ENCODE assay signal across 8 cellular contexts in the genomic region with DNA sequence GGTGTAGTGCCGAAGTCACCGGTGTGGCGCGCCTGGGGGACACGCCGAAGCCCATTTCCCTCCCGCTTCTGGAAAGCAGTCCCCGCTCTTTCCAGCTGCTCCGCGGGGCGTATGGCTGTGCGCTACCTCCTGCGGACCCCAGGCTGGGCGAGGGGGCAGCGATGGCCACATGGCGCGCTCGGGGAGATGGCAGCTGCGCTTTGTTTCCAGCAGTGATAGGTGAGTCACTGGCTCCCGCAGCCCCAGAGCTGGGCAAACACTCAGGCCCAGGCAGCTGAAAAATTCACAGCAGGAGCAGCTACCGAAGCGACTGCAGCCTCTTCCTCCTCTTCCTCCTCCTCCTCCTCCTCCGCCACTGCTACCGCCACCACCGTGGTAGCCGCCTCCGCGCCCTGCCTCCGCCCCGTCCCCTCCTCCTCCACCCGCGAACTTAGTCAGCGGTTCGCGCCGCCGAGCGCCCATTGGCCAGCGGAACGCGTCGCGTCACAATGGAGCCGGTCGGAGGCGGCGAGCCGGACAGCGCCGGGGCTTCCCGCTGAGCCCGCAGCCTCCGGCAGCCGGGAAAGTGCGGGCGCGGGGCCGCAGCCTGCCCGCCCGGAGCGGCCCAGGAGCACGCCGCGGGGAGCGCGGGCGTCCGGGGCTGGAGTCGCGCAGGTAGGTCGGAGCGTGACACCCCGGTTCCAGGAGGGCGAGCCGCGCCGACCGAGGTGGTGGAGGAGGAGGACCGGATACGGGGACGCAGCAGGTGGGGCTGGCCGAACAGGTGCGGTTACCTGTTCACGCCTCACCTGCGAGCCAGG. TPM values are rescaled to one million over a fixed set of nuclear protein-coding genes. Genes with fewer than 3 reads are reported as not detected.
A peak's percentile ranks its signal among the peaks of the same experiment; 100 is the strongest.
DNase-seq lines count a peak whose midpoint lies in the region; ATAC-seq, FAIRE-seq and TF ChIP-seq lines count a peak whose summit lies in the region.

A gene (plus strand): TSS at position 461 of the 800 bp plus-strand sequence. CDS start 57,822 bp downstream, outside the sequence.

- no peaks in the 10 kb centered on the region for H4K20me1 ChIP-seq in smooth muscle cell (ENCODE audit: low read depth)

- 1% methylated on average over 53 of the region's 85 CpGs for WGBS in smooth muscle cell (ENCODE audit: low lambda C conversion rate)

- peak within 1 kb of the TSS; percentile 81 for H3K4me3 ChIP-seq in bronchial epithelial cell (ENCODE audit: low read depth, low read length)
- H3K4me3 ChIP-seq in smooth muscle cell, result peak within 1 kb of the TSS; percentile 93

- H3K4me1 Mint-ChIP-seq in WTC11, result peaks cover 25% of the 10 kb centered on the region

- peaks cover 6% of the 10 kb centered on the region for H3K9me3 Mint-ChIP-seq in WTC11

- no peak for TF ChIP-seq CTCF in WTC11 (IDR thresholded peaks at IDR 0.05)
- no peak for TF ChIP-seq CTCF in bronchial epithelial cell (IDR thresholded peaks at IDR 0.05; ENCODE audit: insufficient read depth, low read length, severe bottlenecking)
- no peak for TF ChIP-seq CTCF in smooth muscle cell (IDR thresholded peaks at IDR 0.05; ENCODE audit: borderline replicate concordance, insufficient read depth, poor library complexity, severe bottlenecking)

- POLR2A ChIA-PET in WTC11 (lab: Charles Lee), result interaction anchor here (1.0 kb wide), 1 partner anchor 42 kb away, joined by 4 read pairs; no protein-coding TSS in a partner anchor

- no peaks in the 10 kb centered on the region for H3K27me3 Mint-ChIP-seq in WTC11 (ENCODE audit: low read depth)

- H3K27ac ChIP-seq in smooth muscle cell (ENCODE audit: low read depth), result peak within 1 kb of the TSS; percentile 37

- H3K36me3 Mint-ChIP-seq in WTC11, result peaks cover 5% of the 10 kb centered on the region; the same call in 1 of the 2 replicates

- peak within 1 kb of the TSS; percentile 79 for H2AFZ ChIP-seq in smooth muscle cell (ENCODE audit: low read depth)

- peak within 1 kb of the TSS; percentile 87; the same call in 1 of the 2 replicates for H3K4me3 Mint-ChIP-seq in WTC11

- H3K27me3 ChIP-seq in bronchial epithelial cell (ENCODE audit: control insufficient read depth, insufficient read depth, low read length) (no peaks in the 10 kb centered on the region), smooth muscle cell (ENCODE audit: low read depth) (no peaks in the 10 kb centered on the region)

- CTCF ChIA-PET in WTC11 (lab: Charles Lee), result interaction anchor here (1.0 kb wide), 1 partner anchor 17 kb away, joined by 3 read pairs; no protein-coding TSS in a partner anchor

- H3K79me2 ChIP-seq in smooth muscle cell (ENCODE audit: low read depth), result no peaks in the 10 kb centered on the region

- peak within 1 kb of the TSS; percentile 97 for H3K27ac Mint-ChIP-seq in WTC11

- H3K36me3 ChIP-seq in bronchial epithelial cell (ENCODE audit: control insufficient read depth, insufficient read depth, low read length) (no peaks in the 10 kb centered on the region), smooth muscle cell (ENCODE audit: low read depth) (no peaks in the 10 kb centered on the region)

- H3K9ac ChIP-seq in smooth muscle cell (ENCODE audit: low read depth), result peak within 1 kb of the TSS; percentile 40

- H3F3A ChIP-seq in smooth muscle cell (ENCODE audit: low read depth), result peaks cover 5% of the 10 kb centered on the region

- no peaks in the 10 kb centered on the region for H3K9me3 ChIP-seq in smooth muscle cell (replicated peaks; ENCODE audit: low read depth)

- FAIRE-seq in bronchial epithelial cell (lab: Jason Lieb, UNC), result no peak

- ATAC-seq in GM18517 (IDR thresholded peaks at IDR 0.05; ENCODE audit: unreplicated experiment), result peak; percentile 69
- peak; percentile 86 for ATAC-seq in HG03039 (IDR thresholded peaks at IDR 0.05; ENCODE audit: unreplicated experiment)
- peak; percentile 85 for ATAC-seq in WTC11

- DNase-seq in 8988T (peak; percentile 68), NCI-H2171 (lab: John Stamatoyannopoulos, UW) (peak; percentile 76), WTC11 (ENCODE audit: low spot score) (peak; percentile 85), bronchial epithelial cell (ENCODE audit: low read depth) (peak; percentile 66), iPS-NIHi7 (ENCODE audit: extremely low spot score) (peak; percentile 92), smooth muscle cell (lab: John Stamatoyannopoulos, UW; ENCODE audit: unreplicated experiment) (peak; percentile 54)

- H3K4me1 ChIP-seq in smooth muscle cell (ENCODE audit: low read depth), result no peaks in the 10 kb centered on the region

- H3K4me2 ChIP-seq in smooth muscle cell, result peak within 1 kb of the TSS; percentile 93

TF ChIP-seq in WTC11, 78 proteins besides CTCF, POLR2A, EP300 and RAD21 (continues in another document):
- TF ChIP-seq, protein P1, sequence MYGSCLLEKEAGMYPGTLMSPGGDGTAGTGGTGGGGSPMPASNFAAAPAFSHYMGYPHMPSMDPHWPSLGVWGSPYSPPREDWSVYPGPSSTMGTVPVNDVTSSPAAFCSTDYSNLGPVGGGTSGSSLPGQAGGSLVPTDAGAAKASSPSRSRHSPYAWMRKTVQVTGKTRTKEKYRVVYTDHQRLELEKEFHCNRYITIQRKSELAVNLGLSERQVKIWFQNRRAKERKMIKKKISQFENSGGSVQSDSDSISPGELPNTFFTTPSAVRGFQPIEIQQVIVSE (CRISPR knock-in tag; IDR thresholded peaks at IDR 0.05; ENCODE audit: borderline replicate concordance), result no peak
- TF ChIP-seq PRRX2 (CRISPR knock-in tag; IDR thresholded peaks at IDR 0.05) (no peak), NR3C1 (CRISPR knock-in tag; conservative IDR thresholded peaks at IDR 0.05; ENCODE audit: low read depth) (no peak), MXD4 (CRISPR knock-in tag; IDR thresholded peaks at IDR 0.05; ENCODE audit: borderline replicate concordance) (no peak), ZNF671 (CRISPR knock-in tag; IDR thresholded peaks at IDR 0.05) (no peak), TEAD4 (CRISPR knock-in tag; IDR thresholded peaks at IDR 0.05) (no peak), MYBL2 (CRISPR knock-in tag; IDR thresholded peaks at IDR 0.05) (peak; percentile 84), FOXP1 (CRISPR knock-in tag; IDR thresholded peaks at IDR 0.05; ENCODE audit: borderline replicate concordance) (peak; percentile 82), KAT7 (CRISPR knock-in tag; IDR thresholded peaks at IDR 0.05; ENCODE audit: borderline replicate concordance) (peak; percentile 72; the same call in 1 of the 2 replicates), TEAD1 (CRISPR knock-in tag; IDR thresholded peaks at IDR 0.05) (no peak; the same call in 1 of the 2 replicates), SMAD3 (CRISPR knock-in tag; IDR thresholded peaks at IDR 0.05; ENCODE audit: borderline replicate concordance) (no peak; the same call in none of the 2 replicates), SP1 (CRISPR knock-in tag; conservative IDR thresholded peaks at IDR 0.05) (peak; percentile 74), ZNF317 (CRISPR knock-in tag; IDR thresholded peaks at IDR 0.05; ENCODE audit: borderline replicate concordance, low read depth) (peak; percentile 30; the same call in 1 of the 2 replicates), ZNF396 (CRISPR knock-in tag; IDR thresholded peaks at IDR 0.05; ENCODE audit: borderline replicate concordance) (no peak)
- TF ChIP-seq, protein P2, sequence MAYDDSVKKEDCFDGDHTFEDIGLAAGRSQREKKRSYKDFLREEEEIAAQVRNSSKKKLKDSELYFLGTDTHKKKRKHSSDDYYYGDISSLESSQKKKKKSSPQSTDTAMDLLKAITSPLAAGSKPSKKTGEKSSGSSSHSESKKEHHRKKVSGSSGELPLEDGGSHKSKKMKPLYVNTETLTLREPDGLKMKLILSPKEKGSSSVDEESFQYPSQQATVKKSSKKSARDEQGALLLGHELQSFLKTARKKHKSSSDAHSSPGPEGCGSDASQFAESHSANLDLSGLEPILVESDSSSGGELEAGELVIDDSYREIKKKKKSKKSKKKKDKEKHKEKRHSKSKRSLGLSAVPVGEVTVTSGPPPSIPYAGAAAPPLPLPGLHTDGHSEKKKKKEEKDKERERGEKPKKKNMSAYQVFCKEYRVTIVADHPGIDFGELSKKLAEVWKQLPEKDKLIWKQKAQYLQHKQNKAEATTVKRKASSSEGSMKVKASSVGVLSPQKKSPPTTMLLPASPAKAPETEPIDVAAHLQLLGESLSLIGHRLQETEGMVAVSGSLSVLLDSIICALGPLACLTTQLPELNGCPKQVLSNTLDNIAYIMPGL (CRISPR knock-in tag; IDR thresholded peaks at IDR 0.05), result peak; percentile 70
- TF ChIP-seq, protein P3, sequence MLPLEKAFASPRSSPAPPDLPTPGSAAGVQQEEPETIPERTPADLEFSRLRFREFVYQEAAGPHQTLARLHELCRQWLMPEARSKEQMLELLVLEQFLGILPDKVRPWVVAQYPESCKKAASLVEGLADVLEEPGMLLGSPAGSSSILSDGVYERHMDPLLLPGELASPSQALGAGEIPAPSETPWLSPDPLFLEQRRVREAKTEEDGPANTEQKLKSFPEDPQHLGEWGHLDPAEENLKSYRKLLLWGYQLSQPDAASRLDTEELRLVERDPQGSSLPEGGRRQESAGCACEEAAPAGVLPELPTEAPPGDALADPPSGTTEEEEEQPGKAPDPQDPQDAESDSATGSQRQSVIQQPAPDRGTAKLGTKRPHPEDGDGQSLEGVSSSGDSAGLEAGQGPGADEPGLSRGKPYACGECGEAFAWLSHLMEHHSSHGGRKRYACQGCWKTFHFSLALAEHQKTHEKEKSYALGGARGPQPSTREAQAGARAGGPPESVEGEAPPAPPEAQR (CRISPR knock-in tag; IDR thresholded peaks at IDR 0.05), result no peak
- TF ChIP-seq, protein P4, sequence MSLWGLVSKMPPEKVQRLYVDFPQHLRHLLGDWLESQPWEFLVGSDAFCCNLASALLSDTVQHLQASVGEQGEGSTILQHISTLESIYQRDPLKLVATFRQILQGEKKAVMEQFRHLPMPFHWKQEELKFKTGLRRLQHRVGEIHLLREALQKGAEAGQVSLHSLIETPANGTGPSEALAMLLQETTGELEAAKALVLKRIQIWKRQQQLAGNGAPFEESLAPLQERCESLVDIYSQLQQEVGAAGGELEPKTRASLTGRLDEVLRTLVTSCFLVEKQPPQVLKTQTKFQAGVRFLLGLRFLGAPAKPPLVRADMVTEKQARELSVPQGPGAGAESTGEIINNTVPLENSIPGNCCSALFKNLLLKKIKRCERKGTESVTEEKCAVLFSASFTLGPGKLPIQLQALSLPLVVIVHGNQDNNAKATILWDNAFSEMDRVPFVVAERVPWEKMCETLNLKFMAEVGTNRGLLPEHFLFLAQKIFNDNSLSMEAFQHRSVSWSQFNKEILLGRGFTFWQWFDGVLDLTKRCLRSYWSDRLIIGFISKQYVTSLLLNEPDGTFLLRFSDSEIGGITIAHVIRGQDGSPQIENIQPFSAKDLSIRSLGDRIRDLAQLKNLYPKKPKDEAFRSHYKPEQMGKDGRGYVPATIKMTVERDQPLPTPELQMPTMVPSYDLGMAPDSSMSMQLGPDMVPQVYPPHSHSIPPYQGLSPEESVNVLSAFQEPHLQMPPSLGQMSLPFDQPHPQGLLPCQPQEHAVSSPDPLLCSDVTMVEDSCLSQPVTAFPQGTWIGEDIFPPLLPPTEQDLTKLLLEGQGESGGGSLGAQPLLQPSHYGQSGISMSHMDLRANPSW (CRISPR knock-in tag; conservative IDR thresholded peaks at IDR 0.05; ENCODE audit: low read depth), result no peak

RNA-seq across cellular contexts. Expression of the gene that starts here (rescaled TPM):
- 23.6 to 25.5 TPM (median 24.2 TPM) in 3 replicates for total RNA-seq in WTC11 (2021)
- 7.6 and 17.5 TPM in 2 replicates for total RNA-seq in bronchial epithelial cell
- 3.9 and 4.6 TPM in 2 replicates for total RNA-seq in smooth muscle cell
- 0.98 and 1.5 TPM in 2 replicates for polyA plus RNA-seq in smooth muscle cell

Comparison
In these comparisons a context has a peak if more than half of its experiments do, and no peak if none do; other contexts are left out.
1. Peak in every context shown above with its lines: DNase-seq, ATAC-seq, H3K4me3 ChIP-seq and H3K27ac ChIP-seq.